1 cellular context compared by ENCODE assay signal in the genomic region with DNA sequence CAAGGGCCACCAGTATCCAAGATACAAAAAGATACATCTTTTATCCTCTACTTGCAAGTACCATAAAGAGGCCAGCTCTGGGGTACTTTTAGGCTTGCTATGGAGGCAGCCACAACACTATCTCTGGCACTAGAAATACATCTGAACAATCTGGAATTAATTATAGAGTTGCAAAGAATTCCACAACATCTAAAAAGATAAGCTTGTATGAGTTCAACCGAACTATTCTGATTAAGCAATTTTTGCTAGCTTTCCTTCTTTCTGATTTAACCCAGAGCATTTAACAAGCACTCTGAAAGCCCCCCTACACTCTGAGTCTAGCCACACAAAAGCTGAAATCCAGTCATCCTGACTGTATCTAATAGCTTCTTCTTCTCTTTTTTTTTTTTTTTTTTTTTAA.
A peak's percentile ranks its signal among the peaks of the same experiment; 100 is the strongest.
TF ChIP-seq lines count a peak whose summit lies in the region.

No MANE protein-coding gene starts in this region.

TF ChIP-seq in IMR-90, 13 proteins besides CTCF, POLR2A, EP300 and RAD21:
- TF ChIP-seq MAZ (IDR thresholded peaks at IDR 0.05; ENCODE audit: borderline replicate concordance, low read depth, low read length): no peak
- peak; percentile 38 for TF ChIP-seq CEBPB (IDR thresholded peaks at IDR 0.05; ENCODE audit: low read depth, low read length)
